Comparison of ENCODE assay signal across 24 cellular contexts in the genomic region with DNA sequence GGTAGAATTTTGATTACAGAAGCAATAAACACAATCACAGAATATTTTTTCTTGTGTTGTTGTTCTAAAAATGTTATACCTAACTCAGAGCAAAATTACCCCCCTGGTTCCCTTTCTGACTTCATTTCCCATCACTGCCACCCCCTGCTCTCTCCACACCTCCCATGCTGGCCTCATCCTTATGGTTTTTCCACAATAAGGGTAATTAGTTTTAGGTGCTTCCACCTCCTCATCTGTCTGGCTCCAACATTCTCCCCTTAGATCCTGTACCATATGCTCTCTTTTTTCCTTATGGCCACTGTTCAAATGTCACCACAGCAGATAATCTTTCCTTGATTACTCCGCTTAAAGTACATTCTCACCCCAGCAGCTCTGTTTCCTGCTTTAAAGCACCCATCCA.
"Had no signal": no experiment of that assay in that cellular context is flagged by ENCODE, and none has a peak within 500 bp of the region (broad histone marks: within the 10 kb centered on the region; RNA-seq: fewer than 3 reads in every experiment).

No MANE protein-coding gene starts in this region.

- ATAC-seq: activated CD8-positive, alpha-beta T cell treated with anti-CD3 and anti-CD28 coated beads for 36 hours; activated T-cell treated with anti-CD3 and anti-CD28 coated beads, Interleukin-2, amount 50 U/mL, for 4 hours; activated T-helper 17 cell treated with anti-CD3 and anti-CD28 coated beads, Interleukin-2, amount 50 U/mL, for 72 hours; gastrocnemius medialis; left colon; right lobe of liver; stimulated activated effector memory CD8-positive, alpha-beta T cell treated with anti-CD3 and anti-CD28 coated beads, Interleukin-12 subunit alpha, Interleukin-12 subunit beta, amount 100 ng/mL, for 72 hours had no signal

- H3K27ac ChIP-seq: brain microvascular endothelial cell, coronary artery, dorsolateral prefrontal cortex, gastrocnemius medialis, hepatocyte, ovary, right lobe of liver, skin epidermis, uterus had no signal

- H2AFZ ChIP-seq: hepatocyte had no signal

- DNase-seq: activated CD4-positive, alpha-beta T cell treated with anti-CD3 and anti-CD28 coated beads, Interleukin-2, amount 50 U/mL, for 1 hour; activated CD8-positive, alpha-beta T cell treated with anti-CD3 and anti-CD28 coated beads for 36 hours; activated gamma-delta T cell treated with Interleukin-2 at 50 U/mL for 16 hours; activated naive CD4-positive, alpha-beta T cell treated with anti-CD3 and anti-CD28 coated beads, Interleukin-2, amount 50 U/mL, for 16 hours; activated T-cell treated with anti-CD3 and anti-CD28 coated beads, Interleukin-2, amount 50 U/mL, for 4 hours; amniotic stem cell; brain microvascular endothelial cell; dorsolateral prefrontal cortex; effector memory CD4-positive, alpha-beta T cell; erythroblast; gastrocnemius medialis; left colon; mammary epithelial cell; ovary; right lobe of liver; stimulated activated CD4-positive, alpha-beta T cell treated with anti-CD3 and anti-CD28 coated beads, Interleukin-12 subunit alpha, Interleukin-12 subunit beta, amount 100 ng/mL, for 4 hours; stimulated activated CD4-positive, alpha-beta T cell treated with anti-CD3 and anti-CD28 coated beads, Interleukin-4, amount 100 ng/mL, for 24 hours; substantia nigra; uterus had no signal

- H3K4me1 ChIP-seq: gastrocnemius medialis, right lobe of liver, uterus had no signal

- H3K4me2 ChIP-seq: hepatocyte had no signal

- H3K79me2 ChIP-seq: hepatocyte had no signal

- H3K4me3 ChIP-seq: coronary artery, dorsolateral prefrontal cortex, gastrocnemius medialis, hepatocyte, ovary, right lobe of liver, skin epidermis, uterus had no signal

- H3K27me3 ChIP-seq: brain microvascular endothelial cell, dorsolateral prefrontal cortex, gastrocnemius medialis, hepatocyte, ovary, right lobe of liver, uterus had no signal

- H3K36me3 ChIP-seq: brain microvascular endothelial cell, gastrocnemius medialis, ovary, right lobe of liver, uterus had no signal

- H3K9me3 ChIP-seq: gastrocnemius medialis, ovary, right lobe of liver, uterus had no signal
